ENCODE assay signal across 16 cellular contexts in the genomic region with DNA sequence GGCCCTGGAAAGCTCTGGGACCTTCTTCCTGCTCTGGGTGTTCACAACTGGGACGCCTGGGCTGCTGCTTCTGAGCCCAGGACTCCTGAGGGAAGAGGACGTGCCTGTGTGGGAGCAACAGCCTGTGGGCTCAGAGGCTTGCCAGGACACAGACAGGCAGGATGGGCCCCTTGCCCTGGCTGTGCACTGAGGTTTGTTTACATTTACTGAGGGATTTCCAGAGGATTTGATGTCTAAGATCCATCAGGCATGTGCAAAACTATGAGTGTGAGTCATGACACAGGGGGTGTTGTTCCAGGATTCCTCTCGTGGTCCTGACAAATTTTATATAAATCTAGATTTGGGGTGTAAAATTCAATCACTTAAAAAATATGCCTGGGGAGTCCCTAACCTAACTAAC. TPM values are rescaled to one million over a fixed set of nuclear protein-coding genes. Genes with fewer than 3 reads are reported as not detected.
DNase-seq lines count a peak whose midpoint lies in the region; ATAC-seq and TF ChIP-seq lines count a peak whose summit lies in the region.
"Had no signal": no experiment of that assay in that cellular context is flagged by ENCODE, and none has a peak within 500 bp of the region (broad histone marks: within the 10 kb centered on the region; RNA-seq: fewer than 3 reads in every experiment).

No MANE protein-coding gene starts in this region.

- ATAC-seq in left lung: peak; percentile 29
- ATAC-seq in body of pancreas: no peak
- ATAC-seq: activated CD8-positive, alpha-beta memory T cell treated with anti-CD3 and anti-CD28 coated beads, Interleukin-2, amount 10 ng/mL, durations not matched to agents 7 days and 5 days had no signal

- TF ChIP-seq CTCF in AG04449 (IDR thresholded peaks at IDR 0.05; ENCODE audit: insufficient read depth, low read length, missing control alignments) (no peak), left lung (IDR thresholded peaks at IDR 0.05) (no peak), body of pancreas (IDR thresholded peaks at IDR 0.05) (no peak)

- H3K27ac ChIP-seq in left lung (no peak overlapping the region), body of pancreas (no peak overlapping the region)

- WGBS in body of pancreas, 2 donors: 87% methylated on average over 2 to 3 of the region's 3 CpGs

- H3K4me1 ChIP-seq in left lung: no peaks in the 10 kb centered on the region
- no peaks in the 10 kb centered on the region for H3K4me1 ChIP-seq in body of pancreas

- no peak overlapping the region for H3K4me3 ChIP-seq in AG04449 (ENCODE audit: low read depth, low read length)
- no peak overlapping the region for H3K4me3 ChIP-seq in MG63
- no peak overlapping the region for H3K4me3 ChIP-seq in left lung
- H3K4me3 ChIP-seq in body of pancreas: no peak overlapping the region

- no peaks in the 10 kb centered on the region for H3K36me3 ChIP-seq in MG63
- H3K36me3 ChIP-seq in left lung: no peaks in the 10 kb centered on the region
- H3K36me3 ChIP-seq in body of pancreas (replicated peaks in 1 of 2; ENCODE audit: insufficient read depth in 1 of 2, low read depth in 2 of 2): no peaks in the 10 kb centered on the region

- H3K27me3 ChIP-seq in MG63 (no peaks in the 10 kb centered on the region), left lung (no peaks in the 10 kb centered on the region), body of pancreas (no peaks in the 10 kb centered on the region)

- CTCF ChIA-PET in AG04449 (lab: Yijun Ruan, JAX): interaction anchor here (0.6 kb wide), 1 partner anchor 41 kb away, joined by 3 read pairs; no protein-coding TSS in a partner anchor

- POLR2A ChIA-PET in AG04449 (lab: Yijun Ruan, JAX): no interaction called here

- intact Hi-C loops in left lung (cut with DNase I) (no loop called here), body of pancreas (cut with DNase I) (no loop called here)

- no peaks in the 10 kb centered on the region for H3K9me3 ChIP-seq in MG63
- no peaks in the 10 kb centered on the region for H3K9me3 ChIP-seq in left lung
- no peaks in the 10 kb centered on the region for H3K9me3 ChIP-seq in body of pancreas

- TF ChIP-seq POLR2A in body of pancreas (IDR thresholded peaks at IDR 0.05): no peak

- DNase-seq in AG04449 (ENCODE audit: low read depth, low spot score) (peak; percentile 45), MG63 (peak; percentile 86), dedifferentiated amniotic fluid mesenchymal stem cell (ENCODE audit: extremely low spot score) (peak; percentile 37), left lung (no peak), activated gamma-delta T cell treated with Interleukin-2 at 50 U/mL for 16 hours (no peak), body of pancreas (no peak), Ammon's horn (ENCODE audit: low spot score) (no peak), cortex of kidney (lab: John Stamatoyannopoulos, UW) (no peak)
- DNase-seq: activated CD8-positive, alpha-beta memory T cell treated with anti-CD3 and anti-CD28 coated beads, Interleukin-2, amount 10 ng/mL, durations not matched to agents 7 days and 5 days; activated naive CD4-positive, alpha-beta T cell treated with anti-CD3 and anti-CD28 coated beads for 36 hours; caudate nucleus; mesendoderm; MV-4-11; nucleus accumbens had no signal

RNA-seq across cellular contexts. Expression of a gene that starts 10.6 kb away (rescaled TPM):
- total RNA-seq in MG63 (2014; rRNA removed; shearing (Covaris generic); ENCODE audit: low replicate concordance): not detected in 2 replicates
- total RNA-seq in left lung: under 1 TPM in 1 of 2 donors, not detected in 1; 0.12 TPM
- not detected for total RNA-seq in body of pancreas
- total RNA-seq: activated naive CD4-positive, alpha-beta T cell treated with anti-CD3 and anti-CD28 coated beads for 36 hours; endothelial cell of umbilical vein had no signal

RNA-seq across cellular contexts. Expression of a gene that starts 46.3 kb away (rescaled TPM):
- not detected in 2 replicates for total RNA-seq in MG63 (2014; rRNA removed; shearing (Covaris generic); ENCODE audit: low replicate concordance)
- 1 to 10 TPM in 1 of 2 donors, under 1 TPM in 1; 0.96 to 4.1 TPM for total RNA-seq in left lung
- 1 to 10 TPM in 1 of 2 donors, not detected in 1; 2.9 TPM for total RNA-seq in body of pancreas
- total RNA-seq: endothelial cell of umbilical vein, skeletal muscle tissue had no signal

RNA-seq across cellular contexts. Expression of a gene that starts 55.0 kb away (rescaled TPM):
- 10.4 and 43.7 TPM in 2 replicates for total RNA-seq in MG63 (2014; rRNA removed; shearing (Covaris generic); ENCODE audit: low replicate concordance)
- total RNA-seq in left lung (10 to 100 TPM; 17.0 to 27.2 TPM), body of pancreas (10 to 100 TPM; 12.5 to 14.5 TPM)

Comparison
In these comparisons a context has a peak if more than half of its experiments do, and no peak if none do; other contexts are left out.
1. DNase-seq: peak in AG04449 (single experiment), MG63 (single experiment) and dedifferentiated amniotic fluid mesenchymal stem cell (single experiment); none in left lung (0 of 2), activated gamma-delta T cell treated with Interleukin-2 at 50 U/mL for 16 hours (single experiment), body of pancreas (0 of 4), Ammon's horn (single experiment) and cortex of kidney (single experiment).